ENCODE assay signal across 1 cellular context in the genomic region with DNA sequence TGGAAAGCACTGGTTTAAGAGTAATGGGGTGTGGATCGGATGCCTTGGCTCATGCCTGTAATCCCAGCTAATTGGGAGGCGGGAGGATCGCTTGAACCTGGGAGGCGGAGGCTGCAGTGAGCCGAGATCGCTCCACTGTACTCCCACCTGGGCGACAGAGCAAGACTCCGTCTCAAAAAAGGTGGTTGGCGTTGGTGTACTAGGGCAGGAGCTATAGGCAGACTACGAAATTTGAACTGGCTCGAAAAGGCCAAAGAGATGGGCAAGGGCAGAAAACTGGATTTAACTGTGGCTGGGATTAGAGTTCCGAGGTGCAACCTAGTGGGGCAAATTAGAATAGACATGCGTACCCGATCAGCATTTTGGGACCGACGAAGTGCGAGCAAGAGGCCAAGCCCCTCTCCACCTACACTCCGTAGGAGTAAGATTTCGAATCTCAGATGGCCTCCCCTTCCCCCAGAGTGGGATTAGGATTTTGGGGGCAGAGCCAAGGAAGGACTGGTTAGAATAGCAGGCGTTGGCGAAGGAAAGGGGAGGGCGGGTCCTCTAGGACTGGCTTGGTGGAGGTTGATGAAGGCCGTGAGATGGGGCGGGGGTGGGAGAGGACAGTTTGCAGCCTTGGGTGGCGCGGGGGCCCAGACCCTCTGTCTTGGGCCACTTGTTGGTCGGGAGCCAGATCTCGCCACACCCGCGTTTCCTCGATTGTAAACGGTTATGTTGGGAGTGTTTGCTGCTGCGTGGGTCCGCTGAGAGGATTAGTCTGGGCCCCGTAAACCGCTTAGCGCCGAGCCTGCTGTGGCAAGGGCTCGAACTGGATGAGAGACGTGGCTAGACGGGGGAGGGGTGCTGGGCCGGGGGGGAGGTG.
TF ChIP-seq lines count a peak whose summit lies in the region.

No MANE protein-coding gene starts in this region.

TF ChIP-seq in K562, 482 proteins besides CTCF, POLR2A, EP300 and RAD21 (continued from another document and continues in another):
- TF ChIP-seq PML (IDR thresholded peaks at IDR 0.05; ENCODE audit: low read length) (0 out of 2 replicates have a peak, but pooled peaks have one; percentile 10), FOXA3 (CRISPR knock-in tag; conservative IDR thresholded peaks at IDR 0.05 in 1 of 2, IDR thresholded peaks at IDR 0.05 in 1 of 2) (0 out of 4 replicates have a peak, but pooled peaks of 1 of the 2 experiments have one; percentile 44), CCAR2 (IDR thresholded peaks at IDR 0.05; ENCODE audit: low read depth, low read length) (no peak), HDAC8 (tag; IDR thresholded peaks at IDR 0.05) (no peak), SAFB2 (IDR thresholded peaks at IDR 0.05; ENCODE audit: borderline replicate concordance, low read depth, low read length, severe bottlenecking) (no peak), FOXJ2 (tag; IDR thresholded peaks at IDR 0.05) (0 out of 2 replicates have a peak, but pooled peaks have one; percentile 5), NFRKB (IDR thresholded peaks at IDR 0.05; ENCODE audit: low read depth) (peak; percentile 51; the same call in 1 of the 2 replicates), MAFG (tag; conservative IDR thresholded peaks at IDR 0.05) (0 out of 2 replicates have a peak, but pooled peaks have one; percentile 39), HNRNPH1 (optimal IDR thresholded peaks at IDR 0.05; ENCODE audit: low read depth, low read length) (no peak), EGR1 (conservative IDR thresholded peaks at IDR 0.05) (peak; percentile 61; the same call in 1 of the 2 replicates), HNRNPLL (IDR thresholded peaks at IDR 0.05; ENCODE audit: low read depth, low read length, poor library complexity, severe bottlenecking) (peak; percentile 13), TOE1 (IDR thresholded peaks at IDR 0.05; ENCODE audit: borderline replicate concordance) (0 out of 2 replicates have a peak, but pooled peaks have one; percentile 6), TOE1 (CRISPR knock-in tag; IDR thresholded peaks at IDR 0.05; ENCODE audit: borderline replicate concordance, low read depth) (no peak), NCOA1 (IDR thresholded peaks at IDR 0.05; ENCODE audit: low read depth) (peak; percentile 35; the same call in 1 of the 2 replicates), JUN (IDR thresholded peaks at IDR 0.05; ENCODE audit: borderline replicate concordance, low read depth, low read length) (no peak), JUN (CRISPR knock-in tag; IDR thresholded peaks at IDR 0.05; ENCODE audit: borderline replicate concordance) (no peak), ZNF589 (CRISPR knock-in tag; IDR thresholded peaks at IDR 0.05; ENCODE audit: low read depth) (0 out of 2 replicates have a peak, but pooled peaks have one; percentile 0), RNF2 (IDR thresholded peaks at IDR 0.05) (no peak)
- TF ChIP-seq, protein P1, sequence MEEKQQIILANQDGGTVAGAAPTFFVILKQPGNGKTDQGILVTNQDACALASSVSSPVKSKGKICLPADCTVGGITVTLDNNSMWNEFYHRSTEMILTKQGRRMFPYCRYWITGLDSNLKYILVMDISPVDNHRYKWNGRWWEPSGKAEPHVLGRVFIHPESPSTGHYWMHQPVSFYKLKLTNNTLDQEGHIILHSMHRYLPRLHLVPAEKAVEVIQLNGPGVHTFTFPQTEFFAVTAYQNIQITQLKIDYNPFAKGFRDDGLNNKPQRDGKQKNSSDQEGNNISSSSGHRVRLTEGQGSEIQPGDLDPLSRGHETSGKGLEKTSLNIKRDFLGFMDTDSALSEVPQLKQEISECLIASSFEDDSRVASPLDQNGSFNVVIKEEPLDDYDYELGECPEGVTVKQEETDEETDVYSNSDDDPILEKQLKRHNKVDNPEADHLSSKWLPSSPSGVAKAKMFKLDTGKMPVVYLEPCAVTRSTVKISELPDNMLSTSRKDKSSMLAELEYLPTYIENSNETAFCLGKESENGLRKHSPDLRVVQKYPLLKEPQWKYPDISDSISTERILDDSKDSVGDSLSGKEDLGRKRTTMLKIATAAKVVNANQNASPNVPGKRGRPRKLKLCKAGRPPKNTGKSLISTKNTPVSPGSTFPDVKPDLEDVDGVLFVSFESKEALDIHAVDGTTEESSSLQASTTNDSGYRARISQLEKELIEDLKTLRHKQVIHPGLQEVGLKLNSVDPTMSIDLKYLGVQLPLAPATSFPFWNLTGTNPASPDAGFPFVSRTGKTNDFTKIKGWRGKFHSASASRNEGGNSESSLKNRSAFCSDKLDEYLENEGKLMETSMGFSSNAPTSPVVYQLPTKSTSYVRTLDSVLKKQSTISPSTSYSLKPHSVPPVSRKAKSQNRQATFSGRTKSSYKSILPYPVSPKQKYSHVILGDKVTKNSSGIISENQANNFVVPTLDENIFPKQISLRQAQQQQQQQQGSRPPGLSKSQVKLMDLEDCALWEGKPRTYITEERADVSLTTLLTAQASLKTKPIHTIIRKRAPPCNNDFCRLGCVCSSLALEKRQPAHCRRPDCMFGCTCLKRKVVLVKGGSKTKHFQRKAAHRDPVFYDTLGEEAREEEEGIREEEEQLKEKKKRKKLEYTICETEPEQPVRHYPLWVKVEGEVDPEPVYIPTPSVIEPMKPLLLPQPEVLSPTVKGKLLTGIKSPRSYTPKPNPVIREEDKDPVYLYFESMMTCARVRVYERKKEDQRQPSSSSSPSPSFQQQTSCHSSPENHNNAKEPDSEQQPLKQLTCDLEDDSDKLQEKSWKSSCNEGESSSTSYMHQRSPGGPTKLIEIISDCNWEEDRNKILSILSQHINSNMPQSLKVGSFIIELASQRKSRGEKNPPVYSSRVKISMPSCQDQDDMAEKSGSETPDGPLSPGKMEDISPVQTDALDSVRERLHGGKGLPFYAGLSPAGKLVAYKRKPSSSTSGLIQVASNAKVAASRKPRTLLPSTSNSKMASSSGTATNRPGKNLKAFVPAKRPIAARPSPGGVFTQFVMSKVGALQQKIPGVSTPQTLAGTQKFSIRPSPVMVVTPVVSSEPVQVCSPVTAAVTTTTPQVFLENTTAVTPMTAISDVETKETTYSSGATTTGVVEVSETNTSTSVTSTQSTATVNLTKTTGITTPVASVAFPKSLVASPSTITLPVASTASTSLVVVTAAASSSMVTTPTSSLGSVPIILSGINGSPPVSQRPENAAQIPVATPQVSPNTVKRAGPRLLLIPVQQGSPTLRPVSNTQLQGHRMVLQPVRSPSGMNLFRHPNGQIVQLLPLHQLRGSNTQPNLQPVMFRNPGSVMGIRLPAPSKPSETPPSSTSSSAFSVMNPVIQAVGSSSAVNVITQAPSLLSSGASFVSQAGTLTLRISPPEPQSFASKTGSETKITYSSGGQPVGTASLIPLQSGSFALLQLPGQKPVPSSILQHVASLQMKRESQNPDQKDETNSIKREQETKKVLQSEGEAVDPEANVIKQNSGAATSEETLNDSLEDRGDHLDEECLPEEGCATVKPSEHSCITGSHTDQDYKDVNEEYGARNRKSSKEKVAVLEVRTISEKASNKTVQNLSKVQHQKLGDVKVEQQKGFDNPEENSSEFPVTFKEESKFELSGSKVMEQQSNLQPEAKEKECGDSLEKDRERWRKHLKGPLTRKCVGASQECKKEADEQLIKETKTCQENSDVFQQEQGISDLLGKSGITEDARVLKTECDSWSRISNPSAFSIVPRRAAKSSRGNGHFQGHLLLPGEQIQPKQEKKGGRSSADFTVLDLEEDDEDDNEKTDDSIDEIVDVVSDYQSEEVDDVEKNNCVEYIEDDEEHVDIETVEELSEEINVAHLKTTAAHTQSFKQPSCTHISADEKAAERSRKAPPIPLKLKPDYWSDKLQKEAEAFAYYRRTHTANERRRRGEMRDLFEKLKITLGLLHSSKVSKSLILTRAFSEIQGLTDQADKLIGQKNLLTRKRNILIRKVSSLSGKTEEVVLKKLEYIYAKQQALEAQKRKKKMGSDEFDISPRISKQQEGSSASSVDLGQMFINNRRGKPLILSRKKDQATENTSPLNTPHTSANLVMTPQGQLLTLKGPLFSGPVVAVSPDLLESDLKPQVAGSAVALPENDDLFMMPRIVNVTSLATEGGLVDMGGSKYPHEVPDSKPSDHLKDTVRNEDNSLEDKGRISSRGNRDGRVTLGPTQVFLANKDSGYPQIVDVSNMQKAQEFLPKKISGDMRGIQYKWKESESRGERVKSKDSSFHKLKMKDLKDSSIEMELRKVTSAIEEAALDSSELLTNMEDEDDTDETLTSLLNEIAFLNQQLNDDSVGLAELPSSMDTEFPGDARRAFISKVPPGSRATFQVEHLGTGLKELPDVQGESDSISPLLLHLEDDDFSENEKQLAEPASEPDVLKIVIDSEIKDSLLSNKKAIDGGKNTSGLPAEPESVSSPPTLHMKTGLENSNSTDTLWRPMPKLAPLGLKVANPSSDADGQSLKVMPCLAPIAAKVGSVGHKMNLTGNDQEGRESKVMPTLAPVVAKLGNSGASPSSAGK (IDR thresholded peaks at IDR 0.05), result peak; percentile 53; the same call in 1 of the 2 replicates
- TF ChIP-seq, protein P2, sequence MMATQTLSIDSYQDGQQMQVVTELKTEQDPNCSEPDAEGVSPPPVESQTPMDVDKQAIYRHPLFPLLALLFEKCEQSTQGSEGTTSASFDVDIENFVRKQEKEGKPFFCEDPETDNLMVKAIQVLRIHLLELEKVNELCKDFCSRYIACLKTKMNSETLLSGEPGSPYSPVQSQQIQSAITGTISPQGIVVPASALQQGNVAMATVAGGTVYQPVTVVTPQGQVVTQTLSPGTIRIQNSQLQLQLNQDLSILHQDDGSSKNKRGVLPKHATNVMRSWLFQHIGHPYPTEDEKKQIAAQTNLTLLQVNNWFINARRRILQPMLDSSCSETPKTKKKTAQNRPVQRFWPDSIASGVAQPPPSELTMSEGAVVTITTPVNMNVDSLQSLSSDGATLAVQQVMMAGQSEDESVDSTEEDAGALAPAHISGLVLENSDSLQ (IDR thresholded peaks at IDR 0.05), result peak; percentile 76
- TF ChIP-seq, protein P3, sequence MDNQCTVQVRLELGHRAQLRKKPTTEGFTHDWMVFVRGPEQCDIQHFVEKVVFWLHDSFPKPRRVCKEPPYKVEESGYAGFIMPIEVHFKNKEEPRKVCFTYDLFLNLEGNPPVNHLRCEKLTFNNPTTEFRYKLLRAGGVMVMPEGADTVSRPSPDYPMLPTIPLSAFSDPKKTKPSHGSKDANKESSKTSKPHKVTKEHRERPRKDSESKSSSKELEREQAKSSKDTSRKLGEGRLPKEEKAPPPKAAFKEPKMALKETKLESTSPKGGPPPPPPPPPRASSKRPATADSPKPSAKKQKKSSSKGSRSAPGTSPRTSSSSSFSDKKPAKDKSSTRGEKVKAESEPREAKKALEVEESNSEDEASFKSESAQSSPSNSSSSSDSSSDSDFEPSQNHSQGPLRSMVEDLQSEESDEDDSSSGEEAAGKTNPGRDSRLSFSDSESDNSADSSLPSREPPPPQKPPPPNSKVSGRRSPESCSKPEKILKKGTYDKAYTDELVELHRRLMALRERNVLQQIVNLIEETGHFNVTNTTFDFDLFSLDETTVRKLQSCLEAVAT (IDR thresholded peaks at IDR 0.05), result peak; percentile 8 to 40; a peak in 1 of 4 replicates
- TF ChIP-seq, protein P4, sequence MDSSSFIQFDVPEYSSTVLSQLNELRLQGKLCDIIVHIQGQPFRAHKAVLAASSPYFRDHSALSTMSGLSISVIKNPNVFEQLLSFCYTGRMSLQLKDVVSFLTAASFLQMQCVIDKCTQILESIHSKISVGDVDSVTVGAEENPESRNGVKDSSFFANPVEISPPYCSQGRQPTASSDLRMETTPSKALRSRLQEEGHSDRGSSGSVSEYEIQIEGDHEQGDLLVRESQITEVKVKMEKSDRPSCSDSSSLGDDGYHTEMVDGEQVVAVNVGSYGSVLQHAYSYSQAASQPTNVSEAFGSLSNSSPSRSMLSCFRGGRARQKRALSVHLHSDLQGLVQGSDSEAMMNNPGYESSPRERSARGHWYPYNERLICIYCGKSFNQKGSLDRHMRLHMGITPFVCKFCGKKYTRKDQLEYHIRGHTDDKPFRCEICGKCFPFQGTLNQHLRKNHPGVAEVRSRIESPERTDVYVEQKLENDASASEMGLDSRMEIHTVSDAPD (CRISPR knock-in tag; IDR thresholded peaks at IDR 0.05), result no peak
- TF ChIP-seq, protein P5, sequence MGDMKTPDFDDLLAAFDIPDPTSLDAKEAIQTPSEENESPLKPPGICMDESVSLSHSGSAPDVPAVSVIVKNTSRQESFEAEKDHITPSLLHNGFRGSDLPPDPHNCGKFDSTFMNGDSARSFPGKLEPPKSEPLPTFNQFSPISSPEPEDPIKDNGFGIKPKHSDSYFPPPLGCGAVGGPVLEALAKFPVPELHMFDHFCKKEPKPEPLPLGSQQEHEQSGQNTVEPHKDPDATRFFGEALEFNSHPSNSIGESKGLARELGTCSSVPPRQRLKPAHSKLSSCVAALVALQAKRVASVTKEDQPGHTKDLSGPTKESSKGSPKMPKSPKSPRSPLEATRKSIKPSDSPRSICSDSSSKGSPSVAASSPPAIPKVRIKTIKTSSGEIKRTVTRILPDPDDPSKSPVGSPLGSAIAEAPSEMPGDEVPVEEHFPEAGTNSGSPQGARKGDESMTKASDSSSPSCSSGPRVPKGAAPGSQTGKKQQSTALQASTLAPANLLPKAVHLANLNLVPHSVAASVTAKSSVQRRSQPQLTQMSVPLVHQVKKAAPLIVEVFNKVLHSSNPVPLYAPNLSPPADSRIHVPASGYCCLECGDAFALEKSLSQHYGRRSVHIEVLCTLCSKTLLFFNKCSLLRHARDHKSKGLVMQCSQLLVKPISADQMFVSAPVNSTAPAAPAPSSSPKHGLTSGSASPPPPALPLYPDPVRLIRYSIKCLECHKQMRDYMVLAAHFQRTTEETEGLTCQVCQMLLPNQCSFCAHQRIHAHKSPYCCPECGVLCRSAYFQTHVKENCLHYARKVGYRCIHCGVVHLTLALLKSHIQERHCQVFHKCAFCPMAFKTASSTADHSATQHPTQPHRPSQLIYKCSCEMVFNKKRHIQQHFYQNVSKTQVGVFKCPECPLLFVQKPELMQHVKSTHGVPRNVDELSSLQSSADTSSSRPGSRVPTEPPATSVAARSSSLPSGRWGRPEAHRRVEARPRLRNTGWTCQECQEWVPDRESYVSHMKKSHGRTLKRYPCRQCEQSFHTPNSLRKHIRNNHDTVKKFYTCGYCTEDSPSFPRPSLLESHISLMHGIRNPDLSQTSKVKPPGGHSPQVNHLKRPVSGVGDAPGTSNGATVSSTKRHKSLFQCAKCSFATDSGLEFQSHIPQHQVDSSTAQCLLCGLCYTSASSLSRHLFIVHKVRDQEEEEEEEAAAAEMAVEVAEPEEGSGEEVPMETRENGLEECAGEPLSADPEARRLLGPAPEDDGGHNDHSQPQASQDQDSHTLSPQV (IDR thresholded peaks at IDR 0.05), result peak; percentile 61
